Comparison of ENCODE assay signal across 1 cellular context in the genomic region with DNA sequence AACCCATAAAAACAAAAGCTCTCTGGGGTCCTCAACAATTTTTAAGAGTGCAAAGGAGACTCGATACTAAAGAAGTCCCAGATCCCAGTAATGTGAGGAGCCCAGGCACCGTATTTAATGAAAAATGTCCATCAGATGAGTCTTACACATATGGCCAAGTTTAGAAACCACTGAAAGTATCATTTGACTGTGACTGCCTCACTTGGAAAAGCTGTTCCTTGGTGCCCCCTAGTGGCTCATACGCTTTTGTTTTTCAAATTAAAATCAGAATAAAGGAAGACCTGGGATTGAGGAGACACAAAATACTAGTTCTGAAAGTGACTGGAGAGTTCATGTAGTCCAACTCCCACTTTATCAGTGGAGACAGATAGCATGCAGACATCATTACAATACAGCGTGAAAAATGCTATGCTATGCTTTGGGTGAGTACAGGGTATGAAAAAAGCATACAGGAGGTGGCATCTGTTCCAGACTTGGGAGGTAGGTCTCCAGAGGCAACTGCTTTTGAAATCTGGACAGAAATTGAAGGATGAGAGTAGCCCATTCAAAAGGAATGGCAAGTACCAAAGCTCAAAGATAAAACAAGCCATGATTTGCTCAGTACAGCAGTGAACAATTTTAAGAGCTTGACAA.
TF ChIP-seq lines count a peak whose summit lies in the region.

No MANE protein-coding gene starts in this region.

TF ChIP-seq in GM23338, 12 proteins besides CTCF, POLR2A, EP300 and RAD21 (continued from another document):
- TF ChIP-seq, protein P1, sequence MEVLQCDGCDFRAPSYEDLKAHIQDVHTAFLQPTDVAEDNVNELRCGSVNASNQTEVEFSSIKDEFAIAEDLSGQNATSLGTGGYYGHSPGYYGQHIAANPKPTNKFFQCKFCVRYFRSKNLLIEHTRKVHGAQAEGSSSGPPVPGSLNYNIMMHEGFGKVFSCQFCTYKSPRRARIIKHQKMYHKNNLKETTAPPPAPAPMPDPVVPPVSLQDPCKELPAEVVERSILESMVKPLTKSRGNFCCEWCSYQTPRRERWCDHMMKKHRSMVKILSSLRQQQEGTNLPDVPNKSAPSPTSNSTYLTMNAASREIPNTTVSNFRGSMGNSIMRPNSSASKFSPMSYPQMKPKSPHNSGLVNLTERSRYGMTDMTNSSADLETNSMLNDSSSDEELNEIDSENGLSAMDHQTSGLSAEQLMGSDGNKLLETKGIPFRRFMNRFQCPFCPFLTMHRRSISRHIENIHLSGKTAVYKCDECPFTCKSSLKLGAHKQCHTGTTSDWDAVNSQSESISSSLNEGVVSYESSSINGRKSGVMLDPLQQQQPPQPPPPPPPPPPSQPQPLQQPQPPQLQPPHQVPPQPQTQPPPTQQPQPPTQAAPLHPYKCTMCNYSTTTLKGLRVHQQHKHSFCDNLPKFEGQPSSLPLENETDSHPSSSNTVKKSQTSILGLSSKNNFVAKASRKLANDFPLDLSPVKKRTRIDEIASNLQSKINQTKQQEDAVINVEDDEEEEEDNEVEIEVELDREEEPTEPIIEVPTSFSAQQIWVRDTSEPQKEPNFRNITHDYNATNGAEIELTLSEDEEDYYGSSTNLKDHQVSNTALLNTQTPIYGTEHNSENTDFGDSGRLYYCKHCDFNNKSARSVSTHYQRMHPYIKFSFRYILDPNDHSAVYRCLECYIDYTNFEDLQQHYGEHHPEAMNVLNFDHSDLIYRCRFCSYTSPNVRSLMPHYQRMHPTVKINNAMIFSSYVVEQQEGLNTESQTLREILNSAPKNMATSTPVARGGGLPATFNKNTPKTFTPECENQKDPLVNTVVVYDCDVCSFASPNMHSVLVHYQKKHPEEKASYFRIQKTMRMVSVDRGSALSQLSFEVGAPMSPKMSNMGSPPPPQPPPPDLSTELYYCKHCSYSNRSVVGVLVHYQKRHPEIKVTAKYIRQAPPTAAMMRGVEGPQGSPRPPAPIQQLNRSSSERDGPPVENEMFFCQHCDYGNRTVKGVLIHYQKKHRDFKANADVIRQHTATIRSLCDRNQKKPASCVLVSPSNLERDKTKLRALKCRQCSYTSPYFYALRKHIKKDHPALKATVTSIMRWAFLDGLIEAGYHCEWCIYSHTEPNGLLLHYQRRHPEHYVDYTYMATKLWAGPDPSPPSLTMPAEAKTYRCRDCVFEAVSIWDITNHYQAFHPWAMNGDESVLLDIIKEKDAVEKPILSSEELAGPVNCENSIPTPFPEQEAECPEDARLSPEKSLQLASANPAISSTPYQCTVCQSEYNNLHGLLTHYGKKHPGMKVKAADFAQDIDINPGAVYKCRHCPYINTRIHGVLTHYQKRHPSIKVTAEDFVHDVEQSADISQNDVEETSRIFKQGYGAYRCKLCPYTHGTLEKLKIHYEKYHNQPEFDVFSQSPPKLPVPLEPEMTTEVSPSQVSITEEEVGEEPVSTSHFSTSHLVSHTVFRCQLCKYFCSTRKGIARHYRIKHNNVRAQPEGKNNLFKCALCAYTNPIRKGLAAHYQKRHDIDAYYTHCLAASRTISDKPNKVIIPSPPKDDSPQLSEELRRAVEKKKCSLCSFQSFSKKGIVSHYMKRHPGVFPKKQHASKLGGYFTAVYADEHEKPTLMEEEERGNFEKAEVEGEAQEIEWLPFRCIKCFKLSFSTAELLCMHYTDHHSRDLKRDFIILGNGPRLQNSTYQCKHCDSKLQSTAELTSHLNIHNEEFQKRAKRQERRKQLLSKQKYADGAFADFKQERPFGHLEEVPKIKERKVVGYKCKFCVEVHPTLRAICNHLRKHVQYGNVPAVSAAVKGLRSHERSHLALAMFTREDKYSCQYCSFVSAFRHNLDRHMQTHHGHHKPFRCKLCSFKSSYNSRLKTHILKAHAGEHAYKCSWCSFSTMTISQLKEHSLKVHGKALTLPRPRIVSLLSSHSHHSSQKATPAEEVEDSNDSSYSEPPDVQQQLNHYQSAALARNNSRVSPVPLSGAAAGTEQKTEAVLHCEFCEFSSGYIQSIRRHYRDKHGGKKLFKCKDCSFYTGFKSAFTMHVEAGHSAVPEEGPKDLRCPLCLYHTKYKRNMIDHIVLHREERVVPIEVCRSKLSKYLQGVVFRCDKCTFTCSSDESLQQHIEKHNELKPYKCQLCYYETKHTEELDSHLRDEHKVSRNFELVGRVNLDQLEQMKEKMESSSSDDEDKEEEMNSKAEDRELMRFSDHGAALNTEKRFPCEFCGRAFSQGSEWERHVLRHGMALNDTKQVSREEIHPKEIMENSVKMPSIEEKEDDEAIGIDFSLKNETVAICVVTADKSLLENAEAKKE (CRISPR knock-in tag; IDR thresholded peaks at IDR 0.05): no peak
- no peak for TF ChIP-seq EZH2phosphoT487 (IDR thresholded peaks at IDR 0.05; ENCODE audit: unreplicated experiment)
- TF ChIP-seq, protein P2, sequence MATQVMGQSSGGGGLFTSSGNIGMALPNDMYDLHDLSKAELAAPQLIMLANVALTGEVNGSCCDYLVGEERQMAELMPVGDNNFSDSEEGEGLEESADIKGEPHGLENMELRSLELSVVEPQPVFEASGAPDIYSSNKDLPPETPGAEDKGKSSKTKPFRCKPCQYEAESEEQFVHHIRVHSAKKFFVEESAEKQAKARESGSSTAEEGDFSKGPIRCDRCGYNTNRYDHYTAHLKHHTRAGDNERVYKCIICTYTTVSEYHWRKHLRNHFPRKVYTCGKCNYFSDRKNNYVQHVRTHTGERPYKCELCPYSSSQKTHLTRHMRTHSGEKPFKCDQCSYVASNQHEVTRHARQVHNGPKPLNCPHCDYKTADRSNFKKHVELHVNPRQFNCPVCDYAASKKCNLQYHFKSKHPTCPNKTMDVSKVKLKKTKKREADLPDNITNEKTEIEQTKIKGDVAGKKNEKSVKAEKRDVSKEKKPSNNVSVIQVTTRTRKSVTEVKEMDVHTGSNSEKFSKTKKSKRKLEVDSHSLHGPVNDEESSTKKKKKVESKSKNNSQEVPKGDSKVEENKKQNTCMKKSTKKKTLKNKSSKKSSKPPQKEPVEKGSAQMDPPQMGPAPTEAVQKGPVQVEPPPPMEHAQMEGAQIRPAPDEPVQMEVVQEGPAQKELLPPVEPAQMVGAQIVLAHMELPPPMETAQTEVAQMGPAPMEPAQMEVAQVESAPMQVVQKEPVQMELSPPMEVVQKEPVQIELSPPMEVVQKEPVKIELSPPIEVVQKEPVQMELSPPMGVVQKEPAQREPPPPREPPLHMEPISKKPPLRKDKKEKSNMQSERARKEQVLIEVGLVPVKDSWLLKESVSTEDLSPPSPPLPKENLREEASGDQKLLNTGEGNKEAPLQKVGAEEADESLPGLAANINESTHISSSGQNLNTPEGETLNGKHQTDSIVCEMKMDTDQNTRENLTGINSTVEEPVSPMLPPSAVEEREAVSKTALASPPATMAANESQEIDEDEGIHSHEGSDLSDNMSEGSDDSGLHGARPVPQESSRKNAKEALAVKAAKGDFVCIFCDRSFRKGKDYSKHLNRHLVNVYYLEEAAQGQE (IDR thresholded peaks at IDR 0.05; ENCODE audit: unreplicated experiment): no peak
